1 cellular context compared by ENCODE assay signal in the genomic region with DNA sequence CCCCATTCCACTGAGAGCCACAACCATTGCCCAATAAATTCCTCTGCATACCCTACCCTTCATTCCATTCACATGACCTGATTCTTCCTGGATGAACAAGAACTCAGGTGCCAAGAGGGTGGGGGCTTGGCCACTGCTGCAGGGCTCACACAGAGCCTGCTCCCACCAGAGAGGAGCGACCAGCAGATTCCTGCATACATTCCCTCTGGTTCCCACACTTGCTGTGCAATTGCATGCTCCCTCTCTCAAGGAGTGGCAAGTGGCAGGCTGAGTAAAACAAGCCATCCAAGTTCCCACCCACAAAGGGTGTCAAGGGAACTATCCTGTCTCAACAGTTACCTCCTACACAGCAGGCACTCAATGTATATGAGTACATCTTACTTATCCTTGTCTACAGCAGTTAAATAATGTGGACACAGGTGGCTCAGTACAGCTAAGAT.
TF ChIP-seq lines count a peak whose summit lies in the region.

No MANE protein-coding gene starts in this region.

TF ChIP-seq in WTC11, 78 proteins besides CTCF, POLR2A, EP300 and RAD21 (continued from another document):
- TF ChIP-seq AFF4 (CRISPR knock-in tag; IDR thresholded peaks at IDR 0.05; ENCODE audit: borderline replicate concordance) (no peak), MYBL2 (CRISPR knock-in tag; IDR thresholded peaks at IDR 0.05) (no peak), ZNF416 (CRISPR knock-in tag; IDR thresholded peaks at IDR 0.05) (no peak), FOXJ3 (CRISPR knock-in tag; IDR thresholded peaks at IDR 0.05; ENCODE audit: borderline replicate concordance) (no peak)
